ENCODE assay signal across 10 cellular contexts in the genomic region with DNA sequence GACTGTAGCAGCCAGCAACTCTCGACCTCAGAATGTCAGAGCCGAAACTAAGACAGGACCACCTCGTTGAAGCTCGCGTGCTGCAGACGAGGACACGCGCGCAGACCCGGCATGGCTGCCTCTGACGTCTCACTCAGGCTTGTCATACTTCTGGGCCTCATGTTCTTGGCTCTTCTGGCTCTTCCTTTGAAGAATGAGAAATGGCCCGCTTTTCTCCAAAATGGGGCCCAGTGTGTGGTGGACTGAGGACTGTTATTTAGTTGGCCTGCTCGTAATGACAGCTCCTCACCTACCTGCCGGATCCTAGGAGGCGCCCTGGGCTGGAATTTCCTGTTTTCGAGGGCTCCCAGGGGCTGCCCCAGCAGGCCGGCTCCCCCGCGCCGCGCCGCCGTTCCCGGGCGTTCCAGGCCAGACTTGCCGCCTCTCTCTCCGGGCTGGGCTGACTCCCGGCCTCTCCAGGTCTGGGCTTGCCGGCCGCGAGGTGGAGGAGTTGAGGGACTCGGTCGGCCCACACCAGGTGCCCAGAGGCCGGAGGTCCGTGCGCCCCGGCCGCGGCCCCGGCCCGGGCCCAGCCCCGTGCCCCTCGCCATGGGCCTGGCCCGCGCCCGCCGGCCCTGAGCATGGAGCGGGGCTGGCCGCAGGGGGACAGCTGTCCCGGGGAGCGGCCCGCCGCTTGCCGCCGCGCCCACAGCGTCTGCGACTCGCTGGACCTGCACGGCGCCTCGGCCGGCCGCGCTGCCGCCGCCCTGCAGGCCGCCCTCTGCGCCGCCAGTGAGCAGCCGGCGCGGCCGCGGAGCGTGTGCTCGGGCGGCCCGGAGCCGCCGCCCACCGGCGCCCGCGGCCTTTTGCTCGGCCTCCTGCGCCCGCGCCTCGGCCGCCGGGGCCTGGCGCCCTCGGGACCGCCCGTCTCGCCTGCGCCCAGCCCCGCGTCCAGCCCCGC. TPM values are rescaled to one million over a fixed set of nuclear protein-coding genes. Genes with fewer than 3 reads are reported as not detected.
A peak's percentile ranks its signal among the peaks of the same experiment; 100 is the strongest.
DNase-seq lines count a peak whose midpoint lies in the region; ATAC-seq and TF ChIP-seq lines count a peak whose summit lies in the region.
"Had no signal": no experiment of that assay in that cellular context is flagged by ENCODE, and none has a peak within 500 bp of the region (broad histone marks: within the 10 kb centered on the region; RNA-seq: fewer than 3 reads in every experiment).

No MANE protein-coding gene starts in this region.

- peak overlapping the region; percentile 37; the same call in 1 of the 2 replicates for H3K4me3 ChIP-seq in iPS DF 6.9 (ENCODE audit: low read length)

- no peak overlapping the region for H2BK12ac ChIP-seq in H9 (ENCODE audit: insufficient read length, low read depth, low read length)

- no peak overlapping the region for H2AK5ac ChIP-seq in H9 (ENCODE audit: insufficient read length, low read length)

- peaks cover 27% of the 10 kb centered on the region in 2 experiments for H3K4me1 Mint-ChIP-seq in H9
- H3K4me1 Mint-ChIP-seq in activated CD4-positive, alpha-beta memory T cell treated with anti-CD3 and anti-CD28 coated beads, Interleukin-2, amount 10 ng/mL, durations not matched to agents 7 days and 5 days, result peaks cover 20% of the 10 kb centered on the region
- H3K4me1 Mint-ChIP-seq in stimulated activated effector memory CD8-positive, alpha-beta T cell treated with anti-CD3 and anti-CD28 coated beads, Interleukin-12 subunit alpha, Interleukin-12 subunit beta, amount 100 ng/mL, for 72 hours, result peaks cover 41% of the 10 kb centered on the region

- CTCF ChIA-PET in activated CD4-positive, alpha-beta memory T cell treated with anti-CD3 and anti-CD28 coated beads, Interleukin-2, amount 10 ng/mL, durations not matched to agents 7 days and 5 days (lab: Charles Lee), result interaction anchor here (0.8 to 2.0 kb wide), 4 partner anchors 10 to 151 kb away, joined by 3 to 7 read pairs (median 4); no protein-coding TSS in a partner anchor

- H2BK20ac ChIP-seq in H9 (ENCODE audit: low read depth, low read length, poor library complexity, severe bottlenecking), result no peak overlapping the region

- H3K18ac ChIP-seq in H9 (ENCODE audit: insufficient read length, low read depth, low read length), result no peak overlapping the region

- H3K4me2 ChIP-seq in H9 (ENCODE audit: insufficient read depth, insufficient read length, low read length), result peak overlapping the region; percentile 19

- no peak overlapping the region for H3T11ph ChIP-seq in H9 (ENCODE audit: low read length)

- peaks cover 6% of the 10 kb centered on the region for H3K27me3 Mint-ChIP-seq in H9 (ENCODE audit: low read depth)
- peaks cover 11% of the 10 kb centered on the region for H3K27me3 Mint-ChIP-seq in activated CD4-positive, alpha-beta memory T cell treated with anti-CD3 and anti-CD28 coated beads, Interleukin-2, amount 10 ng/mL, durations not matched to agents 7 days and 5 days

- H3K36me3 ChIP-seq in iPS DF 6.9 (ENCODE audit: control insufficient read depth, insufficient read depth, low read length), result peaks cover 10% of the 10 kb centered on the region
- H3K36me3 ChIP-seq: neutrophil had no signal

- no peak overlapping the region for H2BK15ac ChIP-seq in H9 (ENCODE audit: low read depth, low read length)

- no peak overlapping the region for H4K8ac ChIP-seq in H9 (replicated peaks; ENCODE audit: insufficient read length, low read depth, low read length)

- no peak overlapping the region for H3K9ac ChIP-seq in H9 (ENCODE audit: extremely low read depth, insufficient read length, low read length)

- H3K79me2 ChIP-seq in H9 (ENCODE audit: insufficient read depth, low read length), result peaks cover 4% of the 10 kb centered on the region; the same call in 1 of the 2 replicates

- H3K23me2 ChIP-seq in H9 (ENCODE audit: insufficient read length, low read depth, low read length, poor library complexity, severe bottlenecking), result no peaks in the 10 kb centered on the region

- peak overlapping the region; percentile 50 to 70 for H3K4me3 Mint-ChIP-seq in H9
- peak overlapping the region; percentile 27 for H3K4me3 Mint-ChIP-seq in activated CD4-positive, alpha-beta memory T cell treated with anti-CD3 and anti-CD28 coated beads, Interleukin-2, amount 10 ng/mL, durations not matched to agents 7 days and 5 days
- H3K4me3 Mint-ChIP-seq in stimulated activated effector memory CD8-positive, alpha-beta T cell treated with anti-CD3 and anti-CD28 coated beads, Interleukin-12 subunit alpha, Interleukin-12 subunit beta, amount 100 ng/mL, for 72 hours, result peak overlapping the region; percentile 13

- TF ChIP-seq POLR2A in GM18505 (IDR thresholded peaks at IDR 0.05; ENCODE audit: borderline replicate concordance, extremely low read depth, insufficient read depth, insufficient read length), result no peak

- H3K4ac ChIP-seq in H9 (ENCODE audit: low read depth, low read length), result no peak overlapping the region

- H4K91ac ChIP-seq in H9 (ENCODE audit: insufficient read length, low read depth, low read length), result no peak overlapping the region

- WGBS in H9 (ENCODE audit: extremely low coverage, insufficient read length, low lambda C conversion rate), result no CpG with 5 or more reads among the region's 101 CpGs
- no CpG with 5 or more reads among the region's 101 CpGs for WGBS in iPS DF 6.9 (ENCODE audit: insufficient coverage, insufficient read length)

- H2BK120ac ChIP-seq in H9 (ENCODE audit: low read depth, low read length, poor library complexity, severe bottlenecking), result no peak overlapping the region

- H3K56ac ChIP-seq in H9 (ENCODE audit: insufficient read length, low read depth, low read length), result no peak overlapping the region

- no peak overlapping the region for H2BK5ac ChIP-seq in H9 (ENCODE audit: insufficient read length, low read length)

- POLR2A ChIA-PET in activated CD4-positive, alpha-beta memory T cell treated with anti-CD3 and anti-CD28 coated beads, Interleukin-2, amount 10 ng/mL, durations not matched to agents 7 days and 5 days (lab: Charles Lee), result interaction anchor here (1.5 kb wide), 1 partner anchor 40 kb away, joined by 3 read pairs; no protein-coding TSS in a partner anchor

- H3K9me3 ChIP-seq in H9 (ENCODE audit: control insufficient read depth, low read depth, low read length) (no peaks in the 10 kb centered on the region), iPS DF 6.9 (ENCODE audit: control insufficient read depth, insufficient read depth, low read length) (no peaks in the 10 kb centered on the region)
- H3K9me3 ChIP-seq: neutrophil had no signal

- H3K27me3 ChIP-seq in H9 (ENCODE audit: insufficient read depth, low read length) (no peaks in the 10 kb centered on the region), iPS DF 6.9 (ENCODE audit: control insufficient read depth, insufficient read depth, low read length) (no peaks in the 10 kb centered on the region)

- no peak for TF ChIP-seq CTCF in H9 (conservative IDR thresholded peaks at IDR 0.05)

- H4K20me1 ChIP-seq in H9 (ENCODE audit: control insufficient read depth, insufficient read depth, insufficient read length), result peaks cover 4% of the 10 kb centered on the region

- DNase-seq in H9 (peak; percentile 58), iPS DF 6.9 (ENCODE audit: low read depth, low spot score) (no peak), cerebellum (ENCODE audit: low spot score) (no peak)
- DNase-seq in activated CD4-positive, alpha-beta memory T cell treated with anti-CD3 and anti-CD28 coated beads, Interleukin-2, amount 10 ng/mL, durations not matched to agents 7 days and 5 days, result no peak
- DNase-seq in stimulated activated effector memory CD8-positive, alpha-beta T cell treated with anti-CD3 and anti-CD28 coated beads, Interleukin-12 subunit alpha, Interleukin-12 subunit beta, amount 100 ng/mL, for 72 hours (ENCODE audit: low spot score in 2 of 2), result no peak
- DNase-seq: SIG-M5 had no signal

- peaks cover 8 to 16% (median 9%) of the 10 kb centered on the region in 3 experiments for H3K36me3 Mint-ChIP-seq in H9 (ENCODE audit: insufficient read depth in 1 of 3, low read depth in 3 of 3)
- H3K36me3 Mint-ChIP-seq in activated CD4-positive, alpha-beta memory T cell treated with anti-CD3 and anti-CD28 coated beads, Interleukin-2, amount 10 ng/mL, durations not matched to agents 7 days and 5 days (ENCODE audit: low read depth), result peaks cover 4% of the 10 kb centered on the region
- no peaks in the 10 kb centered on the region for H3K36me3 Mint-ChIP-seq in stimulated activated effector memory CD8-positive, alpha-beta T cell treated with anti-CD3 and anti-CD28 coated beads, Interleukin-12 subunit alpha, Interleukin-12 subunit beta, amount 100 ng/mL, for 72 hours

- peak; percentile 35 for ATAC-seq in stimulated activated effector memory CD8-positive, alpha-beta T cell treated with anti-CD3 and anti-CD28 coated beads, Interleukin-12 subunit alpha, Interleukin-12 subunit beta, amount 100 ng/mL, for 72 hours
- ATAC-seq in GM18505 (IDR thresholded peaks at IDR 0.05; ENCODE audit: unreplicated experiment) (no peak), HG02973 (IDR thresholded peaks at IDR 0.05; ENCODE audit: unreplicated experiment) (no peak)

- H3K9me3 Mint-ChIP-seq in H9, result no peaks in the 10 kb centered on the region
- no peaks in the 10 kb centered on the region for H3K9me3 Mint-ChIP-seq in activated CD4-positive, alpha-beta memory T cell treated with anti-CD3 and anti-CD28 coated beads, Interleukin-2, amount 10 ng/mL, durations not matched to agents 7 days and 5 days
- no peaks in the 10 kb centered on the region for H3K9me3 Mint-ChIP-seq in stimulated activated effector memory CD8-positive, alpha-beta T cell treated with anti-CD3 and anti-CD28 coated beads, Interleukin-12 subunit alpha, Interleukin-12 subunit beta, amount 100 ng/mL, for 72 hours

- H2AFZ ChIP-seq in H9 (ENCODE audit: low read length), result no peak overlapping the region

- H3K79me1 ChIP-seq in H9 (ENCODE audit: insufficient read depth, low read depth, low read length, poor library complexity, severe bottlenecking), result peaks cover 3% of the 10 kb centered on the region

- H3K4me1 ChIP-seq in H9 (ENCODE audit: insufficient read depth, low read length) (peaks cover 7% of the 10 kb centered on the region; the same call in 1 of the 2 replicates), iPS DF 6.9 (ENCODE audit: control insufficient read depth, insufficient read depth, low read length) (peaks cover 6% of the 10 kb centered on the region)

- H3K14ac ChIP-seq in H9 (ENCODE audit: insufficient read depth, low read length), result no peak overlapping the region; the same call in 1 of the 2 replicates

- H3K27ac Mint-ChIP-seq in H9, result no peak overlapping the region
- no peak overlapping the region for H3K27ac Mint-ChIP-seq in activated CD4-positive, alpha-beta memory T cell treated with anti-CD3 and anti-CD28 coated beads, Interleukin-2, amount 10 ng/mL, durations not matched to agents 7 days and 5 days
- no peak overlapping the region for H3K27ac Mint-ChIP-seq in stimulated activated effector memory CD8-positive, alpha-beta T cell treated with anti-CD3 and anti-CD28 coated beads, Interleukin-12 subunit alpha, Interleukin-12 subunit beta, amount 100 ng/mL, for 72 hours

- no peak overlapping the region for H3K23ac ChIP-seq in H9 (ENCODE audit: insufficient read length, low read depth, low read length)

- no peak overlapping the region for H4K5ac ChIP-seq in H9 (ENCODE audit: insufficient read length, low read depth, low read length)

- no peak overlapping the region for H3K27ac ChIP-seq in H9 (ENCODE audit: insufficient read length, low read depth, low read length)
- no peak overlapping the region for H3K27ac ChIP-seq in iPS DF 6.9 (ENCODE audit: low read length)
- H3K27ac ChIP-seq: neutrophil had no signal

RNA-seq across cellular contexts. Expression of a gene that starts 28.1 kb away (rescaled TPM):
- total RNA-seq in H9 (2021) (97.7 and 99.6 TPM in 2 replicates), cerebellum (69.8 TPM)
- total RNA-seq in activated CD4-positive, alpha-beta memory T cell treated with anti-CD3 and anti-CD28 coated beads, Interleukin-2, amount 10 ng/mL, durations not matched to agents 7 days and 5 days, result 10 to 100 TPM; 30.1 to 31.5 TPM

RNA-seq across cellular contexts. Expression of a gene that starts 31.1 kb away (rescaled TPM):
- total RNA-seq in H9 (2021), result 45.4 and 53.6 TPM in 2 replicates
- total RNA-seq in activated CD4-positive, alpha-beta memory T cell treated with anti-CD3 and anti-CD28 coated beads, Interleukin-2, amount 10 ng/mL, durations not matched to agents 7 days and 5 days, result 10 to 100 TPM; 80.3 to 81.1 TPM
- total RNA-seq in cerebellum, result 7.6 TPM

RNA-seq across cellular contexts. Expression of a gene that starts 33.8 kb away (rescaled TPM):
- total RNA-seq in H9 (2021), result 57.8 and 59.5 TPM in 2 replicates
- 10 to 100 TPM; 70.0 to 72.7 TPM for total RNA-seq in activated CD4-positive, alpha-beta memory T cell treated with anti-CD3 and anti-CD28 coated beads, Interleukin-2, amount 10 ng/mL, durations not matched to agents 7 days and 5 days
- 26.5 TPM for total RNA-seq in cerebellum

RNA-seq across cellular contexts. Expression of a gene that starts 53.1 kb away (rescaled TPM):
- total RNA-seq in H9 (2021) (not detected in 2 replicates), cerebellum (not detected)
- not detected for total RNA-seq in activated CD4-positive, alpha-beta memory T cell treated with anti-CD3 and anti-CD28 coated beads, Interleukin-2, amount 10 ng/mL, durations not matched to agents 7 days and 5 days
- total RNA-seq: HT1080 had no signal

RNA-seq across cellular contexts. Expression of a gene that starts 55.0 kb away (rescaled TPM):
- 136 and 138 TPM in 2 replicates for total RNA-seq in H9 (2021)
- 100 to 1,000 TPM in 1 of 2 experiments, 10 to 100 TPM in 1; 94.6 to 109 TPM for total RNA-seq in activated CD4-positive, alpha-beta memory T cell treated with anti-CD3 and anti-CD28 coated beads, Interleukin-2, amount 10 ng/mL, durations not matched to agents 7 days and 5 days
- total RNA-seq in cerebellum, result 15.8 TPM
